Comparison of ENCODE assay signal across 8 cellular contexts in the genomic region with DNA sequence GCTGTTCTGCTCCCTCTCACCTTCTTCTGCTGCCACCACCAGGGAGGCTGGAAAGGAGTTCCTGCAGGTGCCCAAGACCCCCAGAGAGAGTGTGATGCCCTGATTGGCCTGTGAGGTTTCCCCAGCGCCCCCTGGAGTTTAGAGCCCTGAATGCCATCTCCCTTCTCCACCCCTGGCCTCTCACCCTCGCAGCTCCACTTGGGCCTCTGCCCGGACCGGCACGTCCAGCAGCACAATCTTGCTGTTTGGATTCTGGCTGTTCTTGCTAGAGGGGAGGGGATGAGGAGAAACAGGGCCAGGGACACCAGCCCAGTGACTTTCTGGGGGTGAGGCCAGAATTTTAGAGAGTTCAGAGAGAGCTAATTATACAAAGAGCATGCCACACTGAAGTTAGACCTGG. TPM values are rescaled to one million over a fixed set of nuclear protein-coding genes. Genes with fewer than 3 reads are reported as not detected.
DNase-seq lines count a peak whose midpoint lies in the region; ATAC-seq and TF ChIP-seq lines count a peak whose summit lies in the region.

No MANE protein-coding gene starts in this region.

- H3K14ac ChIP-seq in neuronal stem cell (ENCODE audit: low read length) = no peak overlapping the region

- H2AK5ac ChIP-seq in neuronal stem cell (ENCODE audit: low read depth, low read length) = peak overlapping the region; percentile 37

- H3K4me1 ChIP-seq in neuronal stem cell (ENCODE audit: control insufficient read depth in 2 of 2, insufficient read depth in 1 of 2, low read depth in 1 of 2, low read length in 2 of 2) = peaks cover 2 to 11% of the 10 kb centered on the region in 2 donors

- H2BK12ac ChIP-seq in neuronal stem cell (ENCODE audit: low read length) = no peak overlapping the region

- peak overlapping the region; percentile 79 for H3K18ac ChIP-seq in neuronal stem cell (ENCODE audit: low read length)

- no peak overlapping the region for H3K4ac ChIP-seq in neuronal stem cell (ENCODE audit: low read length)

- H2BK5ac ChIP-seq in neuronal stem cell (ENCODE audit: low read length) = no peak overlapping the region

- no peak overlapping the region for H3K27ac ChIP-seq in neuronal stem cell (replicated peaks; ENCODE audit: low read length)

- CTCF ChIA-PET in GM10248 (lab: Yijun Ruan, JAX) = interaction anchor here (0.9 to 5.7 kb wide), 8 partner anchors 9 to 166 kb away, joined by 3 to 26 read pairs (median 6); a partner anchor contains a TSS

- H2AFZ ChIP-seq in neuronal stem cell (ENCODE audit: low read length) = no peak overlapping the region

- peak; percentile 37 for TF ChIP-seq CTCF in GM10248 (IDR thresholded peaks at IDR 0.05; ENCODE audit: control extremely low read depth, extremely low read depth, low read depth, missing control alignments)
- TF ChIP-seq CTCF in NB4 (IDR thresholded peaks at IDR 0.05; ENCODE audit: low read depth, low read length) = peak; percentile 60
- peak; percentile 44 for TF ChIP-seq CTCF in epithelial cell of esophagus (IDR thresholded peaks at IDR 0.05; ENCODE audit: insufficient read depth, low read depth, low read length, missing control alignments)

- H4K8ac ChIP-seq in neuronal stem cell (ENCODE audit: low read depth, low read length) = no peak overlapping the region

- peak; percentile 73 for DNase-seq in GM10248 (ENCODE audit: extremely low spot score)
- no peak for DNase-seq in NB4 (ENCODE audit: low read depth)
- DNase-seq in epithelial cell of esophagus (ENCODE audit: low read depth) = no peak
- no peak for DNase-seq in neuronal stem cell (ENCODE audit: low spot score)
- no peak for DNase-seq in NCI-H146 treated with DMSO at 0.1 percent for 48 hours (lab: John Stamatoyannopoulos, UW; ENCODE audit: unreplicated experiment)
- DNase-seq in NCI-H526 treated with DMSO at 0.1 percent for 48 hours (lab: John Stamatoyannopoulos, UW) = no peak
- no peak for DNase-seq in KG1 (lab: John Stamatoyannopoulos, UW)

- H3K9me3 ChIP-seq in neuronal stem cell (replicated peaks in 1 of 2; ENCODE audit: control insufficient read depth in 2 of 2, insufficient read depth in 1 of 2, low read depth in 1 of 2, low read length in 2 of 2) = no peaks in the 10 kb centered on the region

- H4K91ac ChIP-seq in neuronal stem cell (ENCODE audit: low read depth, low read length, poor library complexity) = no peak overlapping the region

- no peak for TF ChIP-seq POLR2A in NB4 (IDR thresholded peaks at IDR 0.05; ENCODE audit: extremely low read depth, insufficient read length)

- H3K27me3 ChIP-seq in neuronal stem cell (ENCODE audit: control insufficient read depth in 3 of 3, insufficient read depth in 3 of 3, low read depth in 1 of 3, low read length in 3 of 3) = peaks cover 0 to 11% (median 0%) of the 10 kb centered on the region in 3 experiments

- H3K79me1 ChIP-seq in neuronal stem cell (ENCODE audit: low read depth, low read length) = no peaks in the 10 kb centered on the region

- no peak overlapping the region for H2BK120ac ChIP-seq in neuronal stem cell (ENCODE audit: low read depth, low read length)

- H3K4me3 ChIP-seq in NB4 (ENCODE audit: low read depth, low read length) (no peak overlapping the region), epithelial cell of esophagus (ENCODE audit: low read length) (no peak overlapping the region), neuronal stem cell (ENCODE audit: low read length in 2 of 2) (no peak overlapping the region)

- H3K36me3 ChIP-seq in neuronal stem cell (replicated peaks in 1 of 2; ENCODE audit: control insufficient read depth in 2 of 2, insufficient read depth in 2 of 2, low read length in 2 of 2) = no peaks in the 10 kb centered on the region

- peak overlapping the region; percentile 63 for H2BK15ac ChIP-seq in neuronal stem cell (ENCODE audit: low read length)

- no peak overlapping the region for H3K4me2 ChIP-seq in neuronal stem cell (ENCODE audit: insufficient read depth, low read length, poor library complexity, severe bottlenecking)

- ATAC-seq in GM21515 (IDR thresholded peaks at IDR 0.05; ENCODE audit: unreplicated experiment) = no peak

- POLR2A ChIA-PET in GM10248 (lab: Yijun Ruan, JAX) = no interaction called here

- H3K23ac ChIP-seq in neuronal stem cell (ENCODE audit: low read depth, low read length, poor library complexity) = no peak overlapping the region

- WGBS in neuronal stem cell (ENCODE audit: extremely low coverage in 2 of 2, insufficient read length in 2 of 2, insufficient replicate concordance in 1 of 2), 2 donors = no CpG with 5 or more reads among the region's 5 CpGs

- H3K9ac ChIP-seq in neuronal stem cell (ENCODE audit: low read depth, low read length, poor library complexity) = peak overlapping the region; percentile 25

RNA-seq across cellular contexts. Expression of a gene that starts 12.5 kb away (rescaled TPM):
- polyA plus RNA-seq in neuronal stem cell (2013, experiment 1 of 2) = 34.5 TPM
- 33.1 TPM for polyA plus RNA-seq in neuronal stem cell (2013, experiment 2 of 2)

RNA-seq across cellular contexts. Expression of a gene that starts 13.3 kb away (rescaled TPM):
- 6.4 TPM for polyA plus RNA-seq in neuronal stem cell (2013, experiment 1 of 2)
- 7.5 TPM for polyA plus RNA-seq in neuronal stem cell (2013, experiment 2 of 2)

RNA-seq across cellular contexts. Expression of a gene that starts 31.0 kb away (rescaled TPM):
- 54.1 TPM for polyA plus RNA-seq in neuronal stem cell (2013, experiment 1 of 2)
- polyA plus RNA-seq in neuronal stem cell (2013, experiment 2 of 2) = 53.7 TPM

RNA-seq across cellular contexts. Expression of a gene that starts 51.5 kb away (rescaled TPM):
- polyA plus RNA-seq in neuronal stem cell (2013, experiment 1 of 2) = 84.8 TPM
- 84.0 TPM for polyA plus RNA-seq in neuronal stem cell (2013, experiment 2 of 2)
